Comparison of ENCODE assay signal across 24 cellular contexts in genomic region chr3:51146781-51147180, GRCh38.
"Had no signal": no experiment of that assay in that cellular context is flagged by ENCODE, and none has a peak within 500 bp of the region (broad histone marks: within the 10 kb centered on the region; RNA-seq: fewer than 3 reads in every experiment).

No MANE protein-coding gene starts in this region.

- H3K27ac ChIP-seq: stomach, suprapubic skin, testis, thoracic aorta, thyroid gland, tibial artery, tibial nerve, transverse colon, upper lobe of left lung, upper lobe of right lung, uterus, vagina had no signal

- H3K9me3 ChIP-seq: suprapubic skin, testis, thoracic aorta, thyroid gland, tibial artery, transverse colon, upper lobe of left lung, upper lobe of right lung, uterus, vagina had no signal

- DNase-seq: stimulated activated CD4-positive, alpha-beta T cell treated with anti-CD3 and anti-CD28 coated beads, Interleukin-2, amount 100 ng/mL, for 48 hours; stimulated activated CD4-positive, alpha-beta T cell treated with anti-CD3 and anti-CD28 coated beads, Interleukin-4, amount 100 ng/mL, for 1 hour; stimulated activated CD4-positive, alpha-beta T cell treated with anti-CD3 and anti-CD28 coated beads, Interleukin-4, amount 100 ng/mL, for 24 hours; stimulated activated CD4-positive, alpha-beta T cell treated with anti-CD3 and anti-CD28 coated beads, Interleukin-4, amount 100 ng/mL, for 4 hours; stimulated activated CD8-positive, alpha-beta memory T cell treated with anti-CD3 and anti-CD28 coated beads, Interleukin-4, amount 100 ng/mL, for 48 hours; stimulated activated naive B cell treated with anti-CD40 and anti-IgM and Interleukin-4, amounts not matched to agents 10 μg/mL and 1 μg/mL and 100 μg/mL, for 72 hours; stimulated activated naive CD4-positive, alpha-beta T cell; stimulated activated naive CD4-positive, alpha-beta T cell treated with Interleukin-2 at 50 U/mL for 16 hours; stimulated activated naive CD8-positive, alpha-beta T cell treated with anti-CD3 and anti-CD28 coated beads, Interleukin-15, amount 100 ng/mL, for 72 hours; stimulated activated naive CD8-positive, alpha-beta T cell treated with anti-CD3 and anti-CD28 coated beads, Interleukin-15, Interleukin-2, amounts not matched to agents 100 U/mL and 50 U/mL, for 24 hours; stomach; substantia nigra; testis; thyroid gland; tibial artery; transverse colon; trophoblast cell; upper lobe of left lung; upper lobe of right lung; uterus had no signal

- H3K36me3 ChIP-seq: stomach, suprapubic skin, thoracic aorta, thyroid gland, tibial artery, tibial nerve, transverse colon, upper lobe of left lung, upper lobe of right lung, uterus, vagina had no signal

- H3K27me3 ChIP-seq: stomach, suprapubic skin, testis, thyroid gland, tibial artery, tibial nerve, transverse colon, upper lobe of left lung, upper lobe of right lung, uterus, vagina had no signal

- H3K4me1 ChIP-seq: stomach, suprapubic skin, testis, thyroid gland, tibial artery, tibial nerve, transverse colon, upper lobe of left lung, upper lobe of right lung, uterus, vagina had no signal

- H3K4me3 ChIP-seq: stomach, suprapubic skin, testis, thoracic aorta, thyroid gland, tibial artery, tibial nerve, transverse colon, upper lobe of left lung, upper lobe of right lung, uterus, vagina had no signal
